ENCODE assay signal across 1 cellular context in genomic region chr17:60163108-60163784, GRCh38.
A peak's percentile ranks its signal among the peaks of the same experiment; 100 is the strongest.
TF ChIP-seq lines count a peak whose summit lies in the region.

No MANE protein-coding gene starts in this region.

TF ChIP-seq in K562, 482 proteins besides CTCF, POLR2A, EP300 and RAD21 (continued from another document):
- TF ChIP-seq SAP30 (IDR thresholded peaks at IDR 0.05; ENCODE audit: borderline replicate concordance, insufficient read depth, low read depth, low read length, poor library complexity, severe bottlenecking) (no peak), CTCFL (IDR thresholded peaks at IDR 0.05; ENCODE audit: borderline replicate concordance, insufficient read depth, low read depth, low read length, poor library complexity, severe bottlenecking) (peak; percentile 89), ZFP36 (IDR thresholded peaks at IDR 0.05; ENCODE audit: low read depth, low read length, partially characterized antibody) (peak; percentile 22), BACH1 (tag; IDR thresholded peaks at IDR 0.05) (0 out of 2 replicates have a peak, but pooled peaks have one; percentile 25), CTBP1 (IDR thresholded peaks at IDR 0.05; ENCODE audit: borderline replicate concordance) (peak; percentile 57; the same call in 1 of the 2 replicates), MAX (CRISPR knock-in tag; IDR thresholded peaks at IDR 0.05) (peak; percentile 35; the same call in 1 of the 2 replicates), ZBTB7A (IDR thresholded peaks at IDR 0.05; ENCODE audit: borderline replicate concordance, control insufficient read depth, low read depth, low read length) (peak; percentile 77; the same call in 1 of the 2 replicates), TRIM28 (IDR thresholded peaks at IDR 0.05) (no peak), PRDM10 (IDR thresholded peaks at IDR 0.05; ENCODE audit: partially characterized antibody) (peak; percentile 48), NCOA2 (IDR thresholded peaks at IDR 0.05; ENCODE audit: partially characterized antibody in 2 of 2) (no peak), EWSR1 (IDR thresholded peaks at IDR 0.05; ENCODE audit: borderline replicate concordance, low read depth, partially characterized antibody) (peak; percentile 68), ZBTB11 (CRISPR knock-in tag; IDR thresholded peaks at IDR 0.05) (peak in 1 of 3 experiments; percentile 74; a peak in 2 of 6 replicates), ZNF551 (CRISPR knock-in tag; IDR thresholded peaks at IDR 0.05) (no peak)
